Comparison of ENCODE assay signal across 37 cellular contexts in the genomic region with DNA sequence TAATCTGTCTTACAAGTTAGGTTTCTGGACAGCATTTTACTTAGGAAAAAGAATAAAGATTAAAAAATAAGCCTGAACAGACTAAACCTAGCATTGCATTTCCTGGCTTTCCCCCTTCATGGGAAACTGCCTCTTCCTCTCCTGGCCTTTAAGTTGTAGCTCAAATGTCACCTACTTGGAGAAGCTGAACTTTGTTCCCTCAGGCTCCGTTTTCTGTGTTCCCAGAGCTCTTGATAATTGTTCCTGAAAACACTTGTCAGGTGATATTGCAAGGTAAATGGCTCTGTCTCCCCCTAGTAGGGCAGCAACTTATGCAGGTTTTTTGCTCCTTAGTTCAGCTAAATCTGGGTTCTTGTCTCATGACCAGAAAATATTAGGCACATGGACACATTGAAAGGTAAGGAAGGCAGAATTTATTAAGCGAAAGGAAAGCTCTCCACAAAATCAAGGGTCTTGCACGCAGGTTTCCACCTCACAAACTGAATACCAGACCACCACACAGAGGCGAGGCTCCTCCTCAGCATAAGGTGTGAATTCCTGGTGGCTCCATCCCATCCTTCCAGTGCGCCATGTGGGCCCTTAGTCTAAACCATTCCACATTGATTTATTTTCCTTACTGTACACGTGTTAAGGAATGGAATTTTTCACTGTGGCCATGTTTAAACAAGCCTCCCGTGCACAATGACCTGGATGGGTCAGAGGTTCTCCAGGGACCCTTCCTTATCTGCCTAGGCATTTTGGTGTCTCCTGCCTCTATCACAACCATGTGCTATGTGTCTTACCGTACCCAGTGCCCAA.
"Had no signal": no experiment of that assay in that cellular context is flagged by ENCODE, and none has a peak within 500 bp of the region (broad histone marks: within the 10 kb centered on the region; RNA-seq: fewer than 3 reads in every experiment).

No MANE protein-coding gene starts in this region.

- H3K27ac Mint-ChIP-seq: activated B cell treated with CpG ODN at 0.5 μM for 24 hours; activated CD8-positive, alpha-beta memory T cell treated with anti-CD3 and anti-CD28 coated beads, Interleukin-2, amount 10 ng/mL, durations not matched to agents 7 days and 5 days; activated CD8-positive, alpha-beta T cell treated with anti-CD3 and anti-CD28 coated beads, Interleukin-2, amount 10 ng/mL, durations not matched to agents 7 days and 5 days; activated naive CD4-positive, alpha-beta T cell treated with anti-CD3 and anti-CD28 coated beads for 36 hours; activated naive CD4-positive, alpha-beta T cell treated with anti-CD3 and anti-CD28 coated beads, Interleukin-2, amount 50 U/mL, for 24 hours; activated naive CD8-positive, alpha-beta T cell treated with anti-CD3 and anti-CD28 coated beads for 36 hours; activated naive CD8-positive, alpha-beta T cell treated with anti-CD3 and anti-CD28 coated beads, Interleukin-2, amount 50 U/mL, for 24 hours; activated T-helper 1 cell treated with anti-CD3 and anti-CD28 coated beads, Interleukin-12 subunit alpha, Interleukin-12 subunit beta, Interleukin-2, Interleukin-4 antibody, amounts not matched to agents 30 ng/mL and 10 ng/mL and 1 ng/mL, durations not matched to agents 14 hours and 24 hours and 36 hours; activated T-helper 2 cell treated with anti-CD3 and anti-CD28 coated beads, Interferon-gamma antibody, Interleukin-2, Interleukin-4, amounts not matched to agents 10 μg/mL and 5 μg/mL and 100 μg/mL, durations not matched to agents 14 hours and 24 hours and 36 hours; effector memory CD8-positive, alpha-beta T cell; T-helper 17 cell; T-helper 2 cell treated with Interferon-gamma antibody and Interleukin-4, amounts not matched to agents 5 μg/mL and 100 μg/mL, for 36 hours had no signal

- H3K4me1 Mint-ChIP-seq: activated B cell treated with CpG ODN at 0.5 μM for 24 hours; activated CD8-positive, alpha-beta memory T cell treated with anti-CD3 and anti-CD28 coated beads, Interleukin-2, amount 10 ng/mL, durations not matched to agents 7 days and 5 days; activated naive CD4-positive, alpha-beta T cell treated with anti-CD3 and anti-CD28 coated beads, Interleukin-2, amount 50 U/mL, for 24 hours; activated naive CD8-positive, alpha-beta T cell treated with anti-CD3 and anti-CD28 coated beads for 36 hours; activated naive CD8-positive, alpha-beta T cell treated with anti-CD3 and anti-CD28 coated beads, Interleukin-2, amount 50 U/mL, for 24 hours; T-helper 17 cell had no signal

- H3K4me1 ChIP-seq: adrenal gland, esophagus squamous epithelium, gastroesophageal sphincter had no signal

- H3K36me3 ChIP-seq: adrenal gland, esophagus squamous epithelium, gastroesophageal sphincter, WERI-Rb-1 had no signal

- H3K4me3 Mint-ChIP-seq: activated B cell treated with CpG ODN at 0.5 μM for 24 hours; activated CD8-positive, alpha-beta memory T cell treated with anti-CD3 and anti-CD28 coated beads, Interleukin-2, amount 10 ng/mL, durations not matched to agents 7 days and 5 days; activated CD8-positive, alpha-beta T cell treated with anti-CD3 and anti-CD28 coated beads, Interleukin-2, amount 10 ng/mL, durations not matched to agents 7 days and 5 days; activated naive CD4-positive, alpha-beta T cell treated with anti-CD3 and anti-CD28 coated beads for 36 hours; activated naive CD4-positive, alpha-beta T cell treated with anti-CD3 and anti-CD28 coated beads, Interleukin-2, amount 50 U/mL, for 24 hours; activated naive CD8-positive, alpha-beta T cell treated with anti-CD3 and anti-CD28 coated beads for 36 hours; activated naive CD8-positive, alpha-beta T cell treated with anti-CD3 and anti-CD28 coated beads, Interleukin-2, amount 50 U/mL, for 24 hours; activated T-helper 1 cell treated with anti-CD3 and anti-CD28 coated beads, Interleukin-12 subunit alpha, Interleukin-12 subunit beta, Interleukin-2, Interleukin-4 antibody, amounts not matched to agents 30 ng/mL and 10 ng/mL and 1 ng/mL, durations not matched to agents 14 hours and 24 hours and 36 hours; effector memory CD8-positive, alpha-beta T cell; T-helper 17 cell; T-helper 2 cell treated with Interferon-gamma antibody and Interleukin-4, amounts not matched to agents 5 μg/mL and 100 μg/mL, for 36 hours had no signal

- H3K9me3 ChIP-seq: adrenal gland, body of pancreas, esophagus squamous epithelium, gastroesophageal sphincter had no signal

- H3K27me3 ChIP-seq: adrenal gland, body of pancreas, esophagus squamous epithelium, gastroesophageal sphincter had no signal

- H3K4me3 ChIP-seq: adrenal gland, body of pancreas, esophagus squamous epithelium, gastroesophageal sphincter had no signal

- H3K27me3 Mint-ChIP-seq: activated B cell treated with CpG ODN at 0.5 μM for 24 hours; activated CD8-positive, alpha-beta memory T cell treated with anti-CD3 and anti-CD28 coated beads, Interleukin-2, amount 10 ng/mL, durations not matched to agents 7 days and 5 days; activated naive CD8-positive, alpha-beta T cell treated with anti-CD3 and anti-CD28 coated beads for 36 hours; activated naive CD8-positive, alpha-beta T cell treated with anti-CD3 and anti-CD28 coated beads, Interleukin-2, amount 50 U/mL, for 24 hours; effector memory CD8-positive, alpha-beta T cell; T-helper 17 cell had no signal

- H3K36me3 Mint-ChIP-seq: activated CD8-positive, alpha-beta memory T cell treated with anti-CD3 and anti-CD28 coated beads, Interleukin-2, amount 10 ng/mL, durations not matched to agents 7 days and 5 days; activated naive CD4-positive, alpha-beta T cell treated with anti-CD3 and anti-CD28 coated beads, Interleukin-2, amount 50 U/mL, for 24 hours; activated naive CD8-positive, alpha-beta T cell treated with anti-CD3 and anti-CD28 coated beads for 36 hours had no signal

- H3K9me3 Mint-ChIP-seq: activated B cell treated with CpG ODN at 0.5 μM for 24 hours; activated naive CD8-positive, alpha-beta T cell treated with anti-CD3 and anti-CD28 coated beads for 36 hours; activated T-helper 1 cell treated with anti-CD3 and anti-CD28 coated beads, Interleukin-12 subunit alpha, Interleukin-12 subunit beta, Interleukin-2, Interleukin-4 antibody, amounts not matched to agents 30 ng/mL and 10 ng/mL and 1 ng/mL, durations not matched to agents 14 hours and 24 hours and 36 hours; T-helper 2 cell treated with Interferon-gamma antibody and Interleukin-4, amounts not matched to agents 5 μg/mL and 100 μg/mL, for 36 hours had no signal

- FAIRE-seq: colon, endometrium, endothelial cell of umbilical vein had no signal

- ATAC-seq: activated CD4-positive, CD25-positive, alpha-beta regulatory T cell treated with anti-CD3 and anti-CD28 coated beads, Interleukin-2, amount 50 U/mL, for 24 hours; activated CD8-positive, alpha-beta memory T cell treated with anti-CD3 and anti-CD28 coated beads, Interleukin-2, amount 10 ng/mL, durations not matched to agents 7 days and 5 days; activated CD8-positive, alpha-beta T cell treated with anti-CD3 and anti-CD28 coated beads, Interleukin-2, amount 10 ng/mL, durations not matched to agents 7 days and 5 days; activated naive CD8-positive, alpha-beta T cell treated with anti-CD3 and anti-CD28 coated beads, Interleukin-2, amount 50 U/mL, for 24 hours; body of pancreas; effector memory CD8-positive, alpha-beta T cell; gastroesophageal sphincter; T-helper 17 cell had no signal

- DNase-seq: activated B cell treated with CpG ODN at 0.5 μM for 24 hours; activated CD4-positive, alpha-beta T cell treated with anti-CD3 and anti-CD28 coated beads for 48 hours; activated CD4-positive, alpha-beta T cell treated with anti-CD3 and anti-CD28 coated beads, Interleukin-2, amount 50 U/mL, for 1 hour; activated CD4-positive, alpha-beta T cell treated with anti-CD3 and anti-CD28 coated beads, Interleukin-2, amount 50 U/mL, for 48 hours; activated CD8-positive, alpha-beta memory T cell treated with anti-CD3 and anti-CD28 coated beads, Interleukin-2, amount 10 ng/mL, durations not matched to agents 7 days and 5 days; activated CD8-positive, alpha-beta memory T cell treated with anti-CD3 and anti-CD28 coated beads, Interleukin-2, amount 50 U/mL, for 4 hours; activated CD8-positive, alpha-beta T cell treated with anti-CD3 and anti-CD28 coated beads, Interleukin-2, amount 10 ng/mL, durations not matched to agents 7 days and 5 days; activated effector memory CD4-positive, alpha-beta T cell treated with anti-CD3 and anti-CD28 coated beads, Interleukin-2, amount 50 U/mL, for 16 hours; activated naive CD4-positive, alpha-beta T cell treated with anti-CD3 and anti-CD28 coated beads for 36 hours; activated naive CD8-positive, alpha-beta T cell treated with anti-CD3 and anti-CD28 coated beads for 36 hours; activated naive CD8-positive, alpha-beta T cell treated with anti-CD3 and anti-CD28 coated beads, Interleukin-2, amount 50 U/mL, for 24 hours; activated T-cell treated with anti-CD3 and anti-CD28 coated beads, Interleukin-2, amount 50 U/mL, for 1 hour; activated T-cell treated with anti-CD3 and anti-CD28 coated beads, Interleukin-2, amount 50 U/mL, for 48 hours; adrenal gland; amygdala; aorta; body of pancreas; cortex of kidney; dermis blood vessel endothelial cell; effector CD4-positive, alpha-beta T cell; effector memory CD8-positive, alpha-beta T cell; esophagus squamous epithelium; foreskin melanocyte; T-helper 1 cell; T-helper 17 cell; T1000; WERI-Rb-1 had no signal

- H3K27ac ChIP-seq: adrenal gland, body of pancreas, epithelial cell of prostate, esophagus squamous epithelium, gastroesophageal sphincter, WERI-Rb-1 had no signal
